In genomic region chr13:41577437-41577836, GRCh38 we compare ENCODE assay signal across 13 cellular contexts.
A peak's percentile ranks its signal among the peaks of the same experiment; 100 is the strongest.
DNase-seq lines count a peak whose midpoint lies in the region; ATAC-seq and TF ChIP-seq lines count a peak whose summit lies in the region.
"Had no signal": no experiment of that assay in that cellular context is flagged by ENCODE, and none has a peak within 500 bp of the region (broad histone marks: within the 10 kb centered on the region; RNA-seq: fewer than 3 reads in every experiment).

No MANE protein-coding gene starts in this region.

- DNase-seq in CD14-positive monocyte (ENCODE audit: low spot score) (no peak), IMR-90 (peak; percentile 16), fibroblast of lung (ENCODE audit: low read depth in 2 of 2) (peak in 1 of 2 donors; percentile 75), osteoblast (ENCODE audit: insufficient read length, low spot score, missing footprints) (peak; percentile 74), GM20000 (ENCODE audit: low spot score) (no peak), cerebellar cortex (ENCODE audit: low spot score) (no peak), NCI-H1436 treated with DMSO at 0.1 percent for 48 hours (lab: John Stamatoyannopoulos, UW) (no peak)
- no peak for DNase-seq in stimulated activated CD4-positive, alpha-beta T cell treated with anti-CD3 and anti-CD28 coated beads, Interleukin-4, amount 100 ng/mL, for 24 hours
- DNase-seq: naive B cell; NCI-H1694; stimulated activated naive CD4-positive, alpha-beta T cell had no signal

- H3K27ac Mint-ChIP-seq in CD14-positive monocyte: peak overlapping the region in 6 of 7 donors; percentile 19 to 69 (median 66)
- H3K27ac Mint-ChIP-seq: activated T-helper 1 cell treated with anti-CD3 and anti-CD28 coated beads, Interleukin-12 subunit alpha, Interleukin-12 subunit beta, Interleukin-2, Interleukin-4 antibody, amounts not matched to agents 30 ng/mL and 10 ng/mL and 1 ng/mL, durations not matched to agents 14 hours and 24 hours and 36 hours had no signal

- no peaks in the 10 kb centered on the region for H3K27me3 Mint-ChIP-seq in CD14-positive monocyte (ENCODE audit: low read depth in 3 of 3)
- H3K27me3 Mint-ChIP-seq: central memory CD8-positive, alpha-beta T cell; naive B cell had no signal

- H3K56ac ChIP-seq in IMR-90 (ENCODE audit: extremely low read depth, insufficient read depth, low read length): no peak overlapping the region

- H2BK15ac ChIP-seq in IMR-90 (ENCODE audit: low read depth, low read length): no peak overlapping the region

- peaks cover 0 to 7% (median 2%) of the 10 kb centered on the region in 7 donors for H3K9me3 Mint-ChIP-seq in CD14-positive monocyte
- H3K9me3 Mint-ChIP-seq: activated T-helper 1 cell treated with anti-CD3 and anti-CD28 coated beads, Interleukin-12 subunit alpha, Interleukin-12 subunit beta, Interleukin-2, Interleukin-4 antibody, amounts not matched to agents 30 ng/mL and 10 ng/mL and 1 ng/mL, durations not matched to agents 14 hours and 24 hours and 36 hours; central memory CD8-positive, alpha-beta T cell; naive B cell had no signal

- H3K79me2 ChIP-seq in fibroblast of lung (ENCODE audit: control insufficient read depth, insufficient read depth, low read length) (no peaks in the 10 kb centered on the region), osteoblast (ENCODE audit: insufficient read depth, low read length) (no peaks in the 10 kb centered on the region)

- no peak for TF ChIP-seq POLR2A in IMR-90 (IDR thresholded peaks at IDR 0.05; ENCODE audit: low read depth, low read length)

- no peak overlapping the region for H2BK20ac ChIP-seq in IMR-90 (ENCODE audit: low read depth, low read length)

- H3K18ac ChIP-seq in IMR-90 (ENCODE audit: low read depth, low read length): no peak overlapping the region

- peak overlapping the region; percentile 13; the same call in 1 of the 2 replicates for H3K14ac ChIP-seq in IMR-90 (replicated peaks; ENCODE audit: low read depth, low read length)

- no peaks in the 10 kb centered on the region for H3K27me3 ChIP-seq in IMR-90 (ENCODE audit: control insufficient read depth, insufficient read depth, low read length)
- H3K27me3 ChIP-seq in fibroblast of lung (ENCODE audit: control insufficient read depth, insufficient read depth, low read length): no peaks in the 10 kb centered on the region
- no peaks in the 10 kb centered on the region for H3K27me3 ChIP-seq in osteoblast (ENCODE audit: insufficient read depth, low read length)

- H2BK5ac ChIP-seq in IMR-90 (ENCODE audit: low read depth, low read length, poor library complexity, severe bottlenecking): no peak overlapping the region

- H2AK9ac ChIP-seq in IMR-90 (replicated peaks; ENCODE audit: low read depth, low read length, poor library complexity): no peak overlapping the region

- no peaks in the 10 kb centered on the region for H3K9me1 ChIP-seq in IMR-90 (ENCODE audit: insufficient read depth, low read length)

- no peak overlapping the region for H3K27ac ChIP-seq in IMR-90 (ENCODE audit: insufficient read depth, low read length)
- H3K27ac ChIP-seq in fibroblast of lung (ENCODE audit: insufficient read depth, low read length): peak overlapping the region; percentile 20
- no peak overlapping the region for H3K27ac ChIP-seq in osteoblast (ENCODE audit: low read depth, low read length)

- H2AFZ ChIP-seq in IMR-90 (replicated peaks; ENCODE audit: low read length, poor library complexity): peak overlapping the region; percentile 24
- no peak overlapping the region for H2AFZ ChIP-seq in fibroblast of lung (ENCODE audit: low read length)
- H2AFZ ChIP-seq in osteoblast (ENCODE audit: low read length): peak overlapping the region; percentile 6

- H2AK5ac ChIP-seq in IMR-90 (ENCODE audit: low read depth, low read length): no peak overlapping the region

- no peak overlapping the region; a peak in 1 of 4 replicates for H4K8ac ChIP-seq in IMR-90 (ENCODE audit: low read depth in 2 of 2, low read length in 2 of 2)

- H4K20me1 ChIP-seq in IMR-90 (ENCODE audit: insufficient read depth, low read length): no peaks in the 10 kb centered on the region
- no peaks in the 10 kb centered on the region for H4K20me1 ChIP-seq in fibroblast of lung (ENCODE audit: control insufficient read depth, extremely low read depth, insufficient read depth, low read length)
- H4K20me1 ChIP-seq in osteoblast (ENCODE audit: insufficient read depth, low read length): no peaks in the 10 kb centered on the region

- TF ChIP-seq CTCF in CD14-positive monocyte (IDR thresholded peaks at IDR 0.05): no peak
- TF ChIP-seq CTCF in IMR-90 (conservative IDR thresholded peaks at IDR 0.05; ENCODE audit: low read depth, low read length): no peak
- TF ChIP-seq CTCF in fibroblast of lung (conservative IDR thresholded peaks at IDR 0.05 in 1 of 2, IDR thresholded peaks at IDR 0.05 in 1 of 2; ENCODE audit: low read depth in 1 of 2, low read length in 2 of 2): no peak
- TF ChIP-seq CTCF in osteoblast (IDR thresholded peaks at IDR 0.05; ENCODE audit: extremely low read depth, low read depth, low read length): no peak
- no peak for TF ChIP-seq CTCF in GM20000 (IDR thresholded peaks at IDR 0.05; ENCODE audit: extremely low read depth, missing control alignments)

- intact Hi-C loops in CD14-positive monocyte (cut with micrococcal nuclease) (no loop called here), IMR-90 (cut with micrococcal nuclease) (no loop called here)

- WGBS in IMR-90 (ENCODE audit: extremely low coverage in 2 of 2, insufficient read length in 1 of 2), 2 experiments: 37% methylated on average over 3 of the region's 4 CpGs; no CpG with 5 or more reads in 1 of the 2 experiments

- ATAC-seq in IMR-90 (ENCODE audit: low read depth): no peak; the same call in 1 of the 2 replicates

- POLR2A ChIA-PET in IMR-90 (lab: Charles Lee; ENCODE audit: unreplicated experiment): no interaction called here

- peaks cover 24% of the 10 kb centered on the region for H3K4me1 Mint-ChIP-seq in CD14-positive monocyte
- H3K4me1 Mint-ChIP-seq: central memory CD8-positive, alpha-beta T cell had no signal

- H3K4ac ChIP-seq in IMR-90 (ENCODE audit: low read depth, low read length): no peak overlapping the region

- in situ Hi-C loops in IMR-90 (cut with MboI; ENCODE audit: low sequenced_read_pairs): no loop called here

- H3K79me1 ChIP-seq in IMR-90 (ENCODE audit: low read depth in 1 of 2, low read length in 2 of 2): no peaks in the 10 kb centered on the region

- H3K4me1 ChIP-seq in IMR-90 (ENCODE audit: control insufficient read depth, insufficient read depth, low read length) (no peaks in the 10 kb centered on the region), fibroblast of lung (ENCODE audit: control insufficient read depth, extremely low read depth, insufficient read depth, low read length) (no peaks in the 10 kb centered on the region), osteoblast (ENCODE audit: insufficient read depth, low read length) (peaks cover 9% of the 10 kb centered on the region)

- no peak overlapping the region for H2BK120ac ChIP-seq in IMR-90 (ENCODE audit: low read depth, low read length)

- no TSS peak for BruUV-seq in IMR-90 (replicated peaks; lab: Mats Ljungman, UMichigan)

- peak overlapping the region; percentile 52 to 68 for H3K4me3 Mint-ChIP-seq in CD14-positive monocyte
- H3K4me3 Mint-ChIP-seq: activated T-helper 1 cell treated with anti-CD3 and anti-CD28 coated beads, Interleukin-12 subunit alpha, Interleukin-12 subunit beta, Interleukin-2, Interleukin-4 antibody, amounts not matched to agents 30 ng/mL and 10 ng/mL and 1 ng/mL, durations not matched to agents 14 hours and 24 hours and 36 hours; central memory CD8-positive, alpha-beta T cell; naive B cell had no signal

- no peaks in the 10 kb centered on the region; the same call in 1 of the 2 replicates for H3K36me3 ChIP-seq in IMR-90 (ENCODE audit: control insufficient read depth, insufficient read depth, low read length)
- no peaks in the 10 kb centered on the region for H3K36me3 ChIP-seq in fibroblast of lung (ENCODE audit: control insufficient read depth, insufficient read depth, low read length)
- H3K36me3 ChIP-seq in osteoblast (ENCODE audit: insufficient read depth, low read length): no peaks in the 10 kb centered on the region

- dilution Hi-C loops in IMR-90 (cut with HindIII; ENCODE audit: low sequenced_read_pairs, unreplicated experiment): no loop called here

- no peak for TF ChIP-seq RAD21 in IMR-90 (IDR thresholded peaks at IDR 0.05; ENCODE audit: low read length)

- H4K5ac ChIP-seq in IMR-90 (ENCODE audit: low read depth, low read length): no peak overlapping the region

- CTCF ChIA-PET in IMR-90 (lab: Yijun Ruan, JAX): interaction anchor here (1.1 kb wide), 1 partner anchor 11 kb away, joined by 3 read pairs; no protein-coding TSS in a partner anchor

- no peak overlapping the region; the same call in 1 of the 2 replicates for H4K91ac ChIP-seq in IMR-90 (ENCODE audit: insufficient read depth, low read depth, low read length)

- peak overlapping the region; percentile 24; the same call in 1 of the 2 replicates for H3K23ac ChIP-seq in IMR-90 (ENCODE audit: low read depth, low read length)

- H3K4me2 ChIP-seq in IMR-90 (ENCODE audit: low read depth, low read length) (peak overlapping the region; percentile 23; the same call in 1 of the 2 replicates), fibroblast of lung (ENCODE audit: extremely low read depth, insufficient read depth, low read length) (peak overlapping the region; percentile 79), osteoblast (ENCODE audit: insufficient read depth, low read length) (peak overlapping the region; percentile 37)

- H3K4me3 ChIP-seq in IMR-90 (ENCODE audit: insufficient read depth, low read depth, low read length): no peak overlapping the region
- no peak overlapping the region for H3K4me3 ChIP-seq in fibroblast of lung (replicated peaks in 1 of 4; ENCODE audit: control extremely low read depth in 1 of 4, insufficient read depth in 1 of 4, low read depth in 3 of 4, low read length in 4 of 4)
- no peak overlapping the region for H3K4me3 ChIP-seq in osteoblast (ENCODE audit: insufficient read depth, low read length)

- no peaks in the 10 kb centered on the region for H3K9me3 ChIP-seq in IMR-90 (ENCODE audit: control insufficient read depth, insufficient read depth, low read length)
- H3K9me3 ChIP-seq in fibroblast of lung (ENCODE audit: control insufficient read depth, insufficient read depth, low read depth, low read length): no peaks in the 10 kb centered on the region
- H3K9me3 ChIP-seq in osteoblast (ENCODE audit: low read depth, low read length): no peaks in the 10 kb centered on the region

- peaks cover 19 to 30% of the 10 kb centered on the region in 2 donors for H3K36me3 Mint-ChIP-seq in CD14-positive monocyte

- H3K9ac ChIP-seq in IMR-90 (ENCODE audit: low read depth, low read length) (no peak overlapping the region), fibroblast of lung (ENCODE audit: insufficient read depth, low read length) (no peak overlapping the region)

Comparison
In these comparisons a context has a peak if more than half of its experiments do, and no peak if none do; other contexts are left out.
1. DNase-seq: peak in IMR-90 (single experiment) and osteoblast (single experiment); none in CD14-positive monocyte (single experiment), GM20000 (single experiment), cerebellar cortex (single experiment), stimulated activated CD4-positive, alpha-beta T cell treated with anti-CD3 and anti-CD28 coated beads, Interleukin-4, amount 100 ng/mL, for 24 hours (single experiment) and NCI-H1436 treated with DMSO at 0.1 percent for 48 hours (single experiment).
2. H3K4me2 ChIP-seq: peak in every context shown above with its lines; median percentile 79 in fibroblast of lung; 37 in osteoblast; 23 in IMR-90.